ENCODE assay signal across 8 cellular contexts in the genomic region with DNA sequence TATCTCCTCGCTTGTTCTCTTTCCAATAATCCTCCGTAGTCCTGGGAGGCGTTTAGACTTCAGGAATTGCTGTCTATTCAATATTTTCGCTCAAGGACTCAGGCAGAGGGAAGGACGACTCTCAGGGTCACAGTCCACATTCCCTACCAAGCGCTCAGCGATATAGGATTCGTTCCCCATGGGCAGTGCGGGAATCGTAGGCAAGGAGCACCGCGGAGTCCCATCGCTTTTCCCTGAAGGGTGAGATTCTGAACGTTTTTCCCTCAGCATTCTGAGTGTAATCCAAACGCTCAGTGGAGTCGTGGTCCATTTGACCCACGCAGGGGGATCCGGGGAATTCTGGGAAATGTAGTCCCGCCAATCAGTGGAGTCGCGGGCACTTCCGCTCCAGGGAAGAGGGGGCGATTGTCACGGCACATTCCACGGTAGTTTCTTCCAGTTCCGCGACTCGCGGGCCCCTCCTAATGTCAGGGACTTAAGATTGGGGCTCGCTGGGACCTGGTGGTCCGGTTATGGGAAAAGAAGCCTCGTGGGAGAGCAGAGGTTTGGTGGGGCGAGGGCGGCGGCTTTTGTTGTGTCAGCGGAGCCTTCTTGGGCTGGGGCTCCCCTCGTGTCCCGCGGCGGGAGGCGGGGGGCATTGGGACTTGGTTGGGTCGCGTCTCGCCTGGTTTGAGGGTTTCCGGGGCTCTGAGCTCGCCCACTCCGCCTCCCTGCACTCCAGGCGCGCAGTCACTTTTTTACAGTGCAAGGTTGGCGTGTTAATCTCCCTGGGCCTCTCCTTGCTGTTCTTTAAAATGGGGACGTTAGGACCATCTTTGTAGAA. TPM values are rescaled to one million over a fixed set of nuclear protein-coding genes. Genes with fewer than 3 reads are reported as not detected.
DNase-seq lines count a peak whose midpoint lies in the region; ATAC-seq and TF ChIP-seq lines count a peak whose summit lies in the region.

ZNF234 (plus strand) TSS at position 364 of the 823 bp plus-strand sequence. CDS start 3,079 bp downstream, outside the sequence.

- TF ChIP-seq POLR2A in GM10847 (IDR thresholded peaks at IDR 0.05; ENCODE audit: extremely low read depth, insufficient read length): peak; percentile 38

- ATAC-seq in HG02885 (IDR thresholded peaks at IDR 0.05; ENCODE audit: poor library complexity, unreplicated experiment): peak; percentile 86
- ATAC-seq in left lobe of liver: peak; percentile 99
- ATAC-seq in HG03520 (IDR thresholded peaks at IDR 0.05; ENCODE audit: unreplicated experiment): no peak

- DNase-seq in NCI-H446 treated with DMSO at 0.1 percent for 48 hours (lab: John Stamatoyannopoulos, UW) (peak; percentile 62), dedifferentiated amniotic fluid mesenchymal stem cell (ENCODE audit: extremely low spot score) (peak; percentile 92), left lobe of liver (ENCODE audit: low spot score) (peak; percentile 87)
- peak; percentile 57 for DNase-seq in activated CD4-positive, alpha-beta T cell treated with anti-CD3 and anti-CD28 coated beads, Interleukin-2, amount 50 U/mL, for 1 hour
- DNase-seq in stimulated activated CD4-positive, alpha-beta T cell treated with anti-CD3 and anti-CD28 coated beads, Interleukin-1b, Interleukin-23, amount 100 ng/mL, for 4 hours (ENCODE audit: low read depth in 2 of 2): peak; percentile 51 to 64

RNA-seq across cellular contexts. Expression of gene ZNF234, which starts in this region (rescaled TPM):
- 3.6 TPM for total RNA-seq in left lobe of liver
